Comparison of ENCODE assay signal across 1 cellular context in the genomic region with DNA sequence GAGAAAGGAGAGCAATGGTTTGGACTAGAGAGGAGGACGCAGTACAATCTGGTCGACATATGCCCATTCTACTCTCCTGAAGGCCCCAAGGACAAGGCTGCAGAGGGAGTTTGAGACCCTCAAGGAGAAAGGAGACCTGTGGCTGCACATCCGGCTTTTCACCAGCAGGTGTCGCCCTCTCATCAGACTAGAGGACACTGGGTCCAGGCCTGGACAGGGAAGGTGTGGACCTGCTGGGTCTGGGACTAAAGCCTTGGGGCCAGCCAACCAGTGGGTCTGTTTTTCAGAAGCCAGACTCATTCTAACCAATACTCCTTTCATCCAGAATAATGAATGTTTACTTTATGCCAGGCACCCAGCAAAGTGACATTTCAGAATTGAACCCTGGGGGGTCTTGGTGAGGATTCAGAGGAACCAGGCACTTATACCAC.
TF ChIP-seq lines count a peak whose summit lies in the region.

No MANE protein-coding gene starts in this region.

TF ChIP-seq in GM12878, 131 proteins besides CTCF, POLR2A, EP300 and RAD21:
- TF ChIP-seq YY1 (IDR thresholded peaks at IDR 0.05; ENCODE audit: low read depth, low read length) (0 out of 2 replicates have a peak, but pooled peaks have one; percentile 53), POU2F2 (IDR thresholded peaks at IDR 0.05; ENCODE audit: borderline replicate concordance, low read depth, low read length) (no peak), SMC3 (IDR thresholded peaks at IDR 0.05; ENCODE audit: borderline replicate concordance, low read length) (peak; percentile 91), TCF3 (IDR thresholded peaks at IDR 0.05; ENCODE audit: borderline replicate concordance, insufficient read depth, low read depth, low read length) (no peak), TBL1XR1 (IDR thresholded peaks at IDR 0.05; ENCODE audit: low read depth, low read length) (0 out of 2 replicates have a peak, but pooled peaks have one; percentile 11), RUNX3 (IDR thresholded peaks at IDR 0.05; ENCODE audit: low read length) (peak; percentile 36)
- TF ChIP-seq, protein P1, sequence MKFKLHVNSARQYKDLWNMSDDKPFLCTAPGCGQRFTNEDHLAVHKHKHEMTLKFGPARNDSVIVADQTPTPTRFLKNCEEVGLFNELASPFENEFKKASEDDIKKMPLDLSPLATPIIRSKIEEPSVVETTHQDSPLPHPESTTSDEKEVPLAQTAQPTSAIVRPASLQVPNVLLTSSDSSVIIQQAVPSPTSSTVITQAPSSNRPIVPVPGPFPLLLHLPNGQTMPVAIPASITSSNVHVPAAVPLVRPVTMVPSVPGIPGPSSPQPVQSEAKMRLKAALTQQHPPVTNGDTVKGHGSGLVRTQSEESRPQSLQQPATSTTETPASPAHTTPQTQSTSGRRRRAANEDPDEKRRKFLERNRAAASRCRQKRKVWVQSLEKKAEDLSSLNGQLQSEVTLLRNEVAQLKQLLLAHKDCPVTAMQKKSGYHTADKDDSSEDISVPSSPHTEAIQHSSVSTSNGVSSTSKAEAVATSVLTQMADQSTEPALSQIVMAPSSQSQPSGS (IDR thresholded peaks at IDR 0.05; ENCODE audit: low read length) = no peak
- TF ChIP-seq, protein P2, sequence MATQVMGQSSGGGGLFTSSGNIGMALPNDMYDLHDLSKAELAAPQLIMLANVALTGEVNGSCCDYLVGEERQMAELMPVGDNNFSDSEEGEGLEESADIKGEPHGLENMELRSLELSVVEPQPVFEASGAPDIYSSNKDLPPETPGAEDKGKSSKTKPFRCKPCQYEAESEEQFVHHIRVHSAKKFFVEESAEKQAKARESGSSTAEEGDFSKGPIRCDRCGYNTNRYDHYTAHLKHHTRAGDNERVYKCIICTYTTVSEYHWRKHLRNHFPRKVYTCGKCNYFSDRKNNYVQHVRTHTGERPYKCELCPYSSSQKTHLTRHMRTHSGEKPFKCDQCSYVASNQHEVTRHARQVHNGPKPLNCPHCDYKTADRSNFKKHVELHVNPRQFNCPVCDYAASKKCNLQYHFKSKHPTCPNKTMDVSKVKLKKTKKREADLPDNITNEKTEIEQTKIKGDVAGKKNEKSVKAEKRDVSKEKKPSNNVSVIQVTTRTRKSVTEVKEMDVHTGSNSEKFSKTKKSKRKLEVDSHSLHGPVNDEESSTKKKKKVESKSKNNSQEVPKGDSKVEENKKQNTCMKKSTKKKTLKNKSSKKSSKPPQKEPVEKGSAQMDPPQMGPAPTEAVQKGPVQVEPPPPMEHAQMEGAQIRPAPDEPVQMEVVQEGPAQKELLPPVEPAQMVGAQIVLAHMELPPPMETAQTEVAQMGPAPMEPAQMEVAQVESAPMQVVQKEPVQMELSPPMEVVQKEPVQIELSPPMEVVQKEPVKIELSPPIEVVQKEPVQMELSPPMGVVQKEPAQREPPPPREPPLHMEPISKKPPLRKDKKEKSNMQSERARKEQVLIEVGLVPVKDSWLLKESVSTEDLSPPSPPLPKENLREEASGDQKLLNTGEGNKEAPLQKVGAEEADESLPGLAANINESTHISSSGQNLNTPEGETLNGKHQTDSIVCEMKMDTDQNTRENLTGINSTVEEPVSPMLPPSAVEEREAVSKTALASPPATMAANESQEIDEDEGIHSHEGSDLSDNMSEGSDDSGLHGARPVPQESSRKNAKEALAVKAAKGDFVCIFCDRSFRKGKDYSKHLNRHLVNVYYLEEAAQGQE (IDR thresholded peaks at IDR 0.05; ENCODE audit: low read depth, low read length) = no peak
- TF ChIP-seq, protein P3, sequence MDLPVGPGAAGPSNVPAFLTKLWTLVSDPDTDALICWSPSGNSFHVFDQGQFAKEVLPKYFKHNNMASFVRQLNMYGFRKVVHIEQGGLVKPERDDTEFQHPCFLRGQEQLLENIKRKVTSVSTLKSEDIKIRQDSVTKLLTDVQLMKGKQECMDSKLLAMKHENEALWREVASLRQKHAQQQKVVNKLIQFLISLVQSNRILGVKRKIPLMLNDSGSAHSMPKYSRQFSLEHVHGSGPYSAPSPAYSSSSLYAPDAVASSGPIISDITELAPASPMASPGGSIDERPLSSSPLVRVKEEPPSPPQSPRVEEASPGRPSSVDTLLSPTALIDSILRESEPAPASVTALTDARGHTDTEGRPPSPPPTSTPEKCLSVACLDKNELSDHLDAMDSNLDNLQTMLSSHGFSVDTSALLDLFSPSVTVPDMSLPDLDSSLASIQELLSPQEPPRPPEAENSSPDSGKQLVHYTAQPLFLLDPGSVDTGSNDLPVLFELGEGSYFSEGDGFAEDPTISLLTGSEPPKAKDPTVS (IDR thresholded peaks at IDR 0.05; ENCODE audit: low read depth, low read length) = no peak
